In the genomic region with DNA sequence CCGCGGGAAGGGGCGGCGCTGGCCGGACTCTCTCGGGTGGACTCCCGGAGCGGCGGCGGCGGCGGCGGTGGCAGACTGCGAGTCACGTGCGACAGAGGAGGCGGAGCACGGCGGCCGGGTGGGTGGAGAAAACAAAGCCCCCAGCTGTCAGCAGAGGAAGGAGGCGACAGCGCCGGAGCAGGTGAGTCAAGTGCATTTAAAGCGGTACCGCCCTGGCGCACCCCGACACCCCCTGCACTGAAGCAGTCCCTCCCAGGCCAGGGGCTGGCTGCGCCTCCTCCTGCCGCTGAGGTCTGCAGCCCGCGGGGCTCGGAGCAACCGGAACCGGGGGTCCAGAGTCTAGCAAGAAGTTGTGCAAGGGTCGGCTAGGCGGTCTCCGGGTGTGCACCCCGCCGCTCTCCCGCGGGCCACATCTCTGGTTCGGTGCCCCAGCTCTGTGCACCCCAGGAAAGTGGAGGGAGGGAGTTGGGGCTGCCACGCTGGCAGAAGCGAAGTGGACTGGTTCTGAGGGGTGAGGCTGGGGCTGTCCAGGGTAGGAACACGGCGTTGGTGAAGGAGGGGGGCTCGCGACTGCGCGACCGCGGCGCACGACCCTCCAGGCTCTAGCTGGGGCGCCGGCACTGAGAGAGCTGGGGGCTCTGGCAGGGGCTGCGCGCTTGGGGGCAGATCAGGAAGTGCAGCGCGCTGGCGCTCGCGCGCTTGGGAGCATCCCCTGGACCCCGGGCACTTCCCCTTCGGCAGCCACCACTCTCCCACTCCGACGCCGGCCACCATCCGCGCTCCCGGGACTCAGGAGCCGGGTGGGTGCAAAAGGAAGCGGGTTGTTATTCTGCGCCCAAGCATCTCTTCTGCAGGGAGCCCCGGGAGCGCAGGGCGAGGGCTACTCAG, we compare ENCODE assay signal across 1 cellular context.
TF ChIP-seq lines count a peak whose summit lies in the region.

No MANE protein-coding gene starts in this region.

TF ChIP-seq in H1, 55 proteins besides CTCF, POLR2A, EP300 and RAD21 (continued from another document):
- TF ChIP-seq, protein P1, sequence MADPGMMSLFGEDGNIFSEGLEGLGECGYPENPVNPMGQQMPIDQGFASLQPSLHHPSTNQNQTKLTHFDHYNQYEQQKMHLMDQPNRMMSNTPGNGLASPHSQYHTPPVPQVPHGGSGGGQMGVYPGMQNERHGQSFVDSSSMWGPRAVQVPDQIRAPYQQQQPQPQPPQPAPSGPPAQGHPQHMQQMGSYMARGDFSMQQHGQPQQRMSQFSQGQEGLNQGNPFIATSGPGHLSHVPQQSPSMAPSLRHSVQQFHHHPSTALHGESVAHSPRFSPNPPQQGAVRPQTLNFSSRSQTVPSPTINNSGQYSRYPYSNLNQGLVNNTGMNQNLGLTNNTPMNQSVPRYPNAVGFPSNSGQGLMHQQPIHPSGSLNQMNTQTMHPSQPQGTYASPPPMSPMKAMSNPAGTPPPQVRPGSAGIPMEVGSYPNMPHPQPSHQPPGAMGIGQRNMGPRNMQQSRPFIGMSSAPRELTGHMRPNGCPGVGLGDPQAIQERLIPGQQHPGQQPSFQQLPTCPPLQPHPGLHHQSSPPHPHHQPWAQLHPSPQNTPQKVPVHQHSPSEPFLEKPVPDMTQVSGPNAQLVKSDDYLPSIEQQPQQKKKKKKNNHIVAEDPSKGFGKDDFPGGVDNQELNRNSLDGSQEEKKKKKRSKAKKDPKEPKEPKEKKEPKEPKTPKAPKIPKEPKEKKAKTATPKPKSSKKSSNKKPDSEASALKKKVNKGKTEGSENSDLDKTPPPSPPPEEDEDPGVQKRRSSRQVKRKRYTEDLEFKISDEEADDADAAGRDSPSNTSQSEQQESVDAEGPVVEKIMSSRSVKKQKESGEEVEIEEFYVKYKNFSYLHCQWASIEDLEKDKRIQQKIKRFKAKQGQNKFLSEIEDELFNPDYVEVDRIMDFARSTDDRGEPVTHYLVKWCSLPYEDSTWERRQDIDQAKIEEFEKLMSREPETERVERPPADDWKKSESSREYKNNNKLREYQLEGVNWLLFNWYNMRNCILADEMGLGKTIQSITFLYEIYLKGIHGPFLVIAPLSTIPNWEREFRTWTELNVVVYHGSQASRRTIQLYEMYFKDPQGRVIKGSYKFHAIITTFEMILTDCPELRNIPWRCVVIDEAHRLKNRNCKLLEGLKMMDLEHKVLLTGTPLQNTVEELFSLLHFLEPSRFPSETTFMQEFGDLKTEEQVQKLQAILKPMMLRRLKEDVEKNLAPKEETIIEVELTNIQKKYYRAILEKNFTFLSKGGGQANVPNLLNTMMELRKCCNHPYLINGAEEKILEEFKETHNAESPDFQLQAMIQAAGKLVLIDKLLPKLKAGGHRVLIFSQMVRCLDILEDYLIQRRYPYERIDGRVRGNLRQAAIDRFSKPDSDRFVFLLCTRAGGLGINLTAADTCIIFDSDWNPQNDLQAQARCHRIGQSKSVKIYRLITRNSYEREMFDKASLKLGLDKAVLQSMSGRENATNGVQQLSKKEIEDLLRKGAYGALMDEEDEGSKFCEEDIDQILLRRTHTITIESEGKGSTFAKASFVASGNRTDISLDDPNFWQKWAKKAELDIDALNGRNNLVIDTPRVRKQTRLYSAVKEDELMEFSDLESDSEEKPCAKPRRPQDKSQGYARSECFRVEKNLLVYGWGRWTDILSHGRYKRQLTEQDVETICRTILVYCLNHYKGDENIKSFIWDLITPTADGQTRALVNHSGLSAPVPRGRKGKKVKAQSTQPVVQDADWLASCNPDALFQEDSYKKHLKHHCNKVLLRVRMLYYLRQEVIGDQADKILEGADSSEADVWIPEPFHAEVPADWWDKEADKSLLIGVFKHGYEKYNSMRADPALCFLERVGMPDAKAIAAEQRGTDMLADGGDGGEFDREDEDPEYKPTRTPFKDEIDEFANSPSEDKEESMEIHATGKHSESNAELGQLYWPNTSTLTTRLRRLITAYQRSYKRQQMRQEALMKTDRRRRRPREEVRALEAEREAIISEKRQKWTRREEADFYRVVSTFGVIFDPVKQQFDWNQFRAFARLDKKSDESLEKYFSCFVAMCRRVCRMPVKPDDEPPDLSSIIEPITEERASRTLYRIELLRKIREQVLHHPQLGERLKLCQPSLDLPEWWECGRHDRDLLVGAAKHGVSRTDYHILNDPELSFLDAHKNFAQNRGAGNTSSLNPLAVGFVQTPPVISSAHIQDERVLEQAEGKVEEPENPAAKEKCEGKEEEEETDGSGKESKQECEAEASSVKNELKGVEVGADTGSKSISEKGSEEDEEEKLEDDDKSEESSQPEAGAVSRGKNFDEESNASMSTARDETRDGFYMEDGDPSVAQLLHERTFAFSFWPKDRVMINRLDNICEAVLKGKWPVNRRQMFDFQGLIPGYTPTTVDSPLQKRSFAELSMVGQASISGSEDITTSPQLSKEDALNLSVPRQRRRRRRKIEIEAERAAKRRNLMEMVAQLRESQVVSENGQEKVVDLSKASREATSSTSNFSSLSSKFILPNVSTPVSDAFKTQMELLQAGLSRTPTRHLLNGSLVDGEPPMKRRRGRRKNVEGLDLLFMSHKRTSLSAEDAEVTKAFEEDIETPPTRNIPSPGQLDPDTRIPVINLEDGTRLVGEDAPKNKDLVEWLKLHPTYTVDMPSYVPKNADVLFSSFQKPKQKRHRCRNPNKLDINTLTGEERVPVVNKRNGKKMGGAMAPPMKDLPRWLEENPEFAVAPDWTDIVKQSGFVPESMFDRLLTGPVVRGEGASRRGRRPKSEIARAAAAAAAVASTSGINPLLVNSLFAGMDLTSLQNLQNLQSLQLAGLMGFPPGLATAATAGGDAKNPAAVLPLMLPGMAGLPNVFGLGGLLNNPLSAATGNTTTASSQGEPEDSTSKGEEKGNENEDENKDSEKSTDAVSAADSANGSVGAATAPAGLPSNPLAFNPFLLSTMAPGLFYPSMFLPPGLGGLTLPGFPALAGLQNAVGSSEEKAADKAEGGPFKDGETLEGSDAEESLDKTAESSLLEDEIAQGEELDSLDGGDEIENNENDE (IDR thresholded peaks at IDR 0.05; ENCODE audit: insufficient replicate concordance, low read length) = no peak
- no peak for TF ChIP-seq POU5F1 (IDR thresholded peaks at IDR 0.05; ENCODE audit: low read depth, low read length)
- no peak for TF ChIP-seq TAF7 (optimal IDR thresholded peaks at IDR 0.05; ENCODE audit: borderline replicate concordance, low read depth, low read length)
- TF ChIP-seq ASH2L (IDR thresholded peaks at IDR 0.05; ENCODE audit: low read length) = peak; percentile 17
- TF ChIP-seq FOSL1 (IDR thresholded peaks at IDR 0.05; ENCODE audit: insufficient read depth, low read depth, low read length) = no peak
- peak in 1 of 2 experiments; percentile 73; a peak in 2 of 4 replicates for TF ChIP-seq SIN3A (conservative IDR thresholded peaks at IDR 0.05 in 1 of 2, IDR thresholded peaks at IDR 0.05 in 1 of 2; ENCODE audit: low read depth in 1 of 2, low read length in 2 of 2)
- no peak for TF ChIP-seq GABPA (IDR thresholded peaks at IDR 0.05; ENCODE audit: borderline replicate concordance, insufficient read depth, low read length)
- TF ChIP-seq RXRA (IDR thresholded peaks at IDR 0.05; ENCODE audit: insufficient read depth, low read depth, low read length) = no peak
- TF ChIP-seq CTBP2 (IDR thresholded peaks at IDR 0.05; ENCODE audit: borderline replicate concordance, insufficient read depth, insufficient read length, low read length) = no peak
- no peak for TF ChIP-seq SAP30 (IDR thresholded peaks at IDR 0.05; ENCODE audit: insufficient read depth, insufficient replicate concordance, low read length)
- TF ChIP-seq POLR2AphosphoS5 (IDR thresholded peaks at IDR 0.05; ENCODE audit: low read depth, low read length) = no peak
- TF ChIP-seq HDAC2 (IDR thresholded peaks at IDR 0.05; ENCODE audit: borderline replicate concordance in 1 of 2, low read depth in 2 of 2, low read length in 2 of 2) = no peak
- no peak for TF ChIP-seq SRF (IDR thresholded peaks at IDR 0.05; ENCODE audit: low read depth, low read length)
- TF ChIP-seq SP4 (IDR thresholded peaks at IDR 0.05; ENCODE audit: low read length) = no peak
- TF ChIP-seq, protein P2, sequence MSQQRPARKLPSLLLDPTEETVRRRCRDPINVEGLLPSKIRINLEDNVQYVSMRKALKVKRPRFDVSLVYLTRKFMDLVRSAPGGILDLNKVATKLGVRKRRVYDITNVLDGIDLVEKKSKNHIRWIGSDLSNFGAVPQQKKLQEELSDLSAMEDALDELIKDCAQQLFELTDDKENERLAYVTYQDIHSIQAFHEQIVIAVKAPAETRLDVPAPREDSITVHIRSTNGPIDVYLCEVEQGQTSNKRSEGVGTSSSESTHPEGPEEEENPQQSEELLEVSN (IDR thresholded peaks at IDR 0.05) = peak; percentile 37
- no peak for TF ChIP-seq GTF2F1 (IDR thresholded peaks at IDR 0.05; ENCODE audit: borderline replicate concordance, low read depth, low read length)
- TF ChIP-seq KDM4A (IDR thresholded peaks at IDR 0.05; ENCODE audit: low read depth, low read length, severe bottlenecking) = peak; percentile 95
- TF ChIP-seq, protein P3, sequence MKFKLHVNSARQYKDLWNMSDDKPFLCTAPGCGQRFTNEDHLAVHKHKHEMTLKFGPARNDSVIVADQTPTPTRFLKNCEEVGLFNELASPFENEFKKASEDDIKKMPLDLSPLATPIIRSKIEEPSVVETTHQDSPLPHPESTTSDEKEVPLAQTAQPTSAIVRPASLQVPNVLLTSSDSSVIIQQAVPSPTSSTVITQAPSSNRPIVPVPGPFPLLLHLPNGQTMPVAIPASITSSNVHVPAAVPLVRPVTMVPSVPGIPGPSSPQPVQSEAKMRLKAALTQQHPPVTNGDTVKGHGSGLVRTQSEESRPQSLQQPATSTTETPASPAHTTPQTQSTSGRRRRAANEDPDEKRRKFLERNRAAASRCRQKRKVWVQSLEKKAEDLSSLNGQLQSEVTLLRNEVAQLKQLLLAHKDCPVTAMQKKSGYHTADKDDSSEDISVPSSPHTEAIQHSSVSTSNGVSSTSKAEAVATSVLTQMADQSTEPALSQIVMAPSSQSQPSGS (IDR thresholded peaks at IDR 0.05; ENCODE audit: low read length) = no peak
- 0 out of 2 replicates have a peak, but pooled peaks have one; percentile 46 for TF ChIP-seq CREB1 (IDR thresholded peaks at IDR 0.05)
- TF ChIP-seq TCF12 (IDR thresholded peaks at IDR 0.05; ENCODE audit: low read depth, low read length) = no peak
- no peak for TF ChIP-seq KDM5A (IDR thresholded peaks at IDR 0.05; ENCODE audit: low read length)
- TF ChIP-seq, protein P4, sequence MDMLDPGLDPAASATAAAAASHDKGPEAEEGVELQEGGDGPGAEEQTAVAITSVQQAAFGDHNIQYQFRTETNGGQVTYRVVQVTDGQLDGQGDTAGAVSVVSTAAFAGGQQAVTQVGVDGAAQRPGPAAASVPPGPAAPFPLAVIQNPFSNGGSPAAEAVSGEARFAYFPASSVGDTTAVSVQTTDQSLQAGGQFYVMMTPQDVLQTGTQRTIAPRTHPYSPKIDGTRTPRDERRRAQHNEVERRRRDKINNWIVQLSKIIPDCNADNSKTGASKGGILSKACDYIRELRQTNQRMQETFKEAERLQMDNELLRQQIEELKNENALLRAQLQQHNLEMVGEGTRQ (IDR thresholded peaks at IDR 0.05; ENCODE audit: low read length) = no peak; the same call in 1 of the 2 replicates
- TF ChIP-seq SP1 (IDR thresholded peaks at IDR 0.05; ENCODE audit: low read depth, low read length) = no peak
- no peak for TF ChIP-seq CHD1 (IDR thresholded peaks at IDR 0.05; ENCODE audit: low read depth, low read length)
- no peak for TF ChIP-seq NANOG (IDR thresholded peaks at IDR 0.05; ENCODE audit: insufficient read depth, low read depth, low read length, poor library complexity, severe bottlenecking)
- TF ChIP-seq TEAD4 (IDR thresholded peaks at IDR 0.05; ENCODE audit: low read depth, low read length) = 0 out of 2 replicates have a peak, but pooled peaks have one; percentile 11
